Comparison of ENCODE assay signal across 8 cellular contexts in the genomic region with DNA sequence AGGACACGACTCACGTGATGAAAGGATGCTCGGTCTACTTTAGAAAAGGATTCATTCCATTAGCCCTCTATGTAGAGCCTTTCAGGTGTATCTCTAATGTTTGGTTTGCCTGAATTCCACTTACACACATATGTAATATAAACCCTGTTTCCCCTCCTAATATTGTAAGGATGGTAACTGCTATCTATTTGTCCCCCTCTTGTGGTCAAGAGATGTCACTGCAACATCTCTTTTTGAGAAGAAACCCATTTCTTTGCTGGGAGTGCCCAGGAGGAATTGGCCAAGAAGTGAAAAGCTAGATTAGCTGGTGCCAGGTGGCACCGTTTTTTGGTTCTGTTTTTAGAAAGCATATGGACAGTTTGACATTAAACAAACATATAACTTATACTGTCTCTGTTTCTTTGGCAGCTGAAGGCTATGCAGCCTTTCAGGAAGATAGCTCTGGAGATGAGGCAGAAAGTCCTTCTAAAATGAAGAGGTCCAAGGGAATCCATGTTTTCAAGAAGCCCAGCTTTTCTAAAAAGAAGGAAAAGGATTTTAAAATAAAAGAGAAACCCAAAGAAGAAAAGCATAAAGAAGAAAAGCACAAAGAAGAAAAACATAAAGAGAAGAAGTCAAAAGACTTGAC. TPM values are rescaled to one million over a fixed set of nuclear protein-coding genes. Genes with fewer than 3 reads are reported as not detected.
DNase-seq lines count a peak whose midpoint lies in the region; ATAC-seq and TF ChIP-seq lines count a peak whose summit lies in the region.

No MANE protein-coding gene starts in this region.

- no peaks in the 10 kb centered on the region for H3K9me3 ChIP-seq in T-helper 17 cell (ENCODE audit: control insufficient read depth, low read length, poor library complexity, severe bottlenecking)
- H3K9me3 ChIP-seq in prostate gland: no peaks in the 10 kb centered on the region

- H3K36me3 Mint-ChIP-seq in activated CD8-positive, alpha-beta memory T cell treated with anti-CD3 and anti-CD28 coated beads, Interleukin-2, amount 10 ng/mL, durations not matched to agents 7 days and 5 days: peaks cover 18% of the 10 kb centered on the region
- peaks cover 2% of the 10 kb centered on the region for H3K36me3 Mint-ChIP-seq in T-helper 17 cell (ENCODE audit: low read depth)

- no peak for DNase-seq in activated CD8-positive, alpha-beta memory T cell treated with anti-CD3 and anti-CD28 coated beads, Interleukin-2, amount 10 ng/mL, durations not matched to agents 7 days and 5 days
- DNase-seq in activated CD8-positive, alpha-beta memory T cell treated with anti-CD3 and anti-CD28 coated beads, Interleukin-2, amount 50 U/mL, for 4 hours: no peak
- peak; percentile 53 for DNase-seq in NB4 (ENCODE audit: low read depth)
- no peak for DNase-seq in T-helper 17 cell
- peak; percentile 62 for DNase-seq in fibroblast of villous mesenchyme (ENCODE audit: low read depth)
- DNase-seq in prostate gland (ENCODE audit: low spot score): no peak
- no peak for DNase-seq in GM19240 (ENCODE audit: insufficient read length, low spot score)

- no peaks in the 10 kb centered on the region for H3K36me3 ChIP-seq in prostate gland

- peak overlapping the region; percentile 15 for H3K27ac Mint-ChIP-seq in activated CD8-positive, alpha-beta memory T cell treated with anti-CD3 and anti-CD28 coated beads, Interleukin-2, amount 10 ng/mL, durations not matched to agents 7 days and 5 days
- H3K27ac Mint-ChIP-seq in T-helper 17 cell: peak overlapping the region; percentile 4

- intact Hi-C loops in prostate gland (cut with DNase I): loop anchor here (2.0 to 10.0 kb wide), 3 partner anchors 152 to 442 kb away; no protein-coding TSS in a partner anchor

- no peak overlapping the region for H3K27ac ChIP-seq in prostate gland

- no peaks in the 10 kb centered on the region for H3K9me3 Mint-ChIP-seq in activated CD8-positive, alpha-beta memory T cell treated with anti-CD3 and anti-CD28 coated beads, Interleukin-2, amount 10 ng/mL, durations not matched to agents 7 days and 5 days (ENCODE audit: low read depth)

- no peaks in the 10 kb centered on the region for H3K4me1 ChIP-seq in prostate gland (replicated peaks)

- 75% methylated on average over 4 of the region's 4 CpGs for WGBS in prostate gland

- H3K4me3 ChIP-seq in NB4 (ENCODE audit: low read depth, low read length) (no peak overlapping the region), fibroblast of villous mesenchyme (ENCODE audit: low read depth, low read length) (no peak overlapping the region), prostate gland (no peak overlapping the region)

- TF ChIP-seq CTCF in NB4 (IDR thresholded peaks at IDR 0.05; ENCODE audit: low read depth, low read length): peak; percentile 67
- TF ChIP-seq CTCF in fibroblast of villous mesenchyme (IDR thresholded peaks at IDR 0.05; ENCODE audit: insufficient read depth, low read depth, low read length): peak; percentile 92
- TF ChIP-seq CTCF in prostate gland (IDR thresholded peaks at IDR 0.05): peak; percentile 70 to 78 (median 76)

- no peak for ATAC-seq in activated CD8-positive, alpha-beta memory T cell treated with anti-CD3 and anti-CD28 coated beads, Interleukin-2, amount 10 ng/mL, durations not matched to agents 7 days and 5 days
- ATAC-seq in T-helper 17 cell: peak; percentile 70
- no peak for ATAC-seq in HG02678 (IDR thresholded peaks at IDR 0.05; ENCODE audit: unreplicated experiment)

- no peaks in the 10 kb centered on the region for H3K27me3 Mint-ChIP-seq in activated CD8-positive, alpha-beta memory T cell treated with anti-CD3 and anti-CD28 coated beads, Interleukin-2, amount 10 ng/mL, durations not matched to agents 7 days and 5 days
- H3K27me3 Mint-ChIP-seq in T-helper 17 cell: no peaks in the 10 kb centered on the region

- TF ChIP-seq POLR2A in NB4 (IDR thresholded peaks at IDR 0.05; ENCODE audit: extremely low read depth, insufficient read length): no peak
- TF ChIP-seq POLR2A in prostate gland (IDR thresholded peaks at IDR 0.05): no peak

- H3K4me1 Mint-ChIP-seq in activated CD8-positive, alpha-beta memory T cell treated with anti-CD3 and anti-CD28 coated beads, Interleukin-2, amount 10 ng/mL, durations not matched to agents 7 days and 5 days: peaks cover 13% of the 10 kb centered on the region
- peaks cover 8% of the 10 kb centered on the region for H3K4me1 Mint-ChIP-seq in T-helper 17 cell

- H3K4me3 Mint-ChIP-seq in activated CD8-positive, alpha-beta memory T cell treated with anti-CD3 and anti-CD28 coated beads, Interleukin-2, amount 10 ng/mL, durations not matched to agents 7 days and 5 days: no peak overlapping the region
- no peak overlapping the region for H3K4me3 Mint-ChIP-seq in T-helper 17 cell

- CTCF ChIA-PET in activated CD8-positive, alpha-beta memory T cell treated with anti-CD3 and anti-CD28 coated beads, Interleukin-2, amount 10 ng/mL, durations not matched to agents 7 days and 5 days (lab: Charles Lee): interaction anchor here (0.6 to 2.2 kb wide), 18 partner anchors 10 to 445 kb away, joined by 3 to 10 read pairs (median 4); a partner anchor contains a TSS

- no peaks in the 10 kb centered on the region for H3K27me3 ChIP-seq in prostate gland (replicated peaks; ENCODE audit: insufficient read depth)

RNA-seq across cellular contexts. Expression of a gene that starts 41.2 kb away (rescaled TPM):
- 10 to 100 TPM; 55.1 to 57.2 TPM for total RNA-seq in activated CD8-positive, alpha-beta memory T cell treated with anti-CD3 and anti-CD28 coated beads, Interleukin-2, amount 10 ng/mL, durations not matched to agents 7 days and 5 days
- total RNA-seq in T-helper 17 cell: 10 to 100 TPM; 24.1 to 25.3 TPM
- 69.3 and 76.4 TPM in 2 replicates for total RNA-seq in fibroblast of villous mesenchyme
- total RNA-seq in prostate gland: 10 to 100 TPM; 58.2 to 64.8 TPM

Comparison
In these comparisons a context has a peak if more than half of its experiments do, and no peak if none do; other contexts are left out.
1. DNase-seq: peak in NB4 (single experiment) and fibroblast of villous mesenchyme (single experiment); none in activated CD8-positive, alpha-beta memory T cell treated with anti-CD3 and anti-CD28 coated beads, Interleukin-2, amount 10 ng/mL, durations not matched to agents 7 days and 5 days (single experiment), activated CD8-positive, alpha-beta memory T cell treated with anti-CD3 and anti-CD28 coated beads, Interleukin-2, amount 50 U/mL, for 4 hours (single experiment), T-helper 17 cell (0 of 3), prostate gland (single experiment) and GM19240 (single experiment).
2. Peak in every context shown above with its lines, with median percentiles within 50 percentile points of each other: CTCF ChIP-seq.